ENCODE assay signal across 2 cellular contexts in the genomic region with DNA sequence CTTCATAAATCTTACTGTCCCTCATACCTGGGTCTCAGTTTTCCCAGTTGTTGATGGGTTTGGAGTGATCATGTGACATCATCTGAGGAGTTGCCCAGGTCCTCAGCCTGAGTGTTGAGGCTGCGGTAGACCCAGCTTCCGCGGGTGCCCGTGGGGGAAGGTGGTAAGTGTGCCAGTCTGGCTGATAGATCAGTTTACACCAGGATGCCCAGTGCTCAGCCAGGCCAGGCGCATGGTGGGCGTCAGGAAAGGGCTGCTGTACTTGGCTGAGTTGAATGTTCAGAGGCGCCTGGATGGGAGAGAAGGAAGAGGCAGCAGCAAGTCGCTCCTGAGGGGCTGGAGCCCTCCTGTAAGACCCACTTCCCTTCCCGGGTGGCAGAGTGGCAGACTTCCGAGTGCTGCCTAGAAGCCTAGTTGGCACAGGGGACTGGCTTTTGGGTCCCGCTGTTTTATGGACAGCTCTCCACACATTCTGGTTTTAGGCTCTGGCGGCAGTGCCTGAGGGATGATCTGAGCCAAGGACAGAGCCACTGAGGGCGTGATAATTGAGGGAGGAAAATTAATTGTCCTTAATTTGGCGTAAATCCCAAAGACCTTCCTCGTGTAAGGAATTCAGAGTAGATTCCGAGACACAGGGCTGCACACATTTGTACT.
TF ChIP-seq lines count a peak whose summit lies in the region.

No MANE protein-coding gene starts in this region.

TF ChIP-seq in GM23338, 12 proteins besides CTCF, POLR2A, EP300 and RAD21 (continues in another document):
- TF ChIP-seq CREB1 (CRISPR knock-in tag; IDR thresholded peaks at IDR 0.05; ENCODE audit: low read depth) (no peak), NANOG (IDR thresholded peaks at IDR 0.05; ENCODE audit: borderline replicate concordance) (no peak), STAT1 (IDR thresholded peaks at IDR 0.05; ENCODE audit: unreplicated experiment) (no peak), JUNB (IDR thresholded peaks at IDR 0.05; ENCODE audit: unreplicated experiment) (no peak), POLR2AphosphoS5 (IDR thresholded peaks at IDR 0.05; ENCODE audit: low read depth) (no peak), ZNF331 (CRISPR knock-in tag; IDR thresholded peaks at IDR 0.05; ENCODE audit: low read depth) (no peak), EZH2 (IDR thresholded peaks at IDR 0.05; ENCODE audit: low read depth, unreplicated experiment) (no peak)
- TF ChIP-seq, protein P1, sequence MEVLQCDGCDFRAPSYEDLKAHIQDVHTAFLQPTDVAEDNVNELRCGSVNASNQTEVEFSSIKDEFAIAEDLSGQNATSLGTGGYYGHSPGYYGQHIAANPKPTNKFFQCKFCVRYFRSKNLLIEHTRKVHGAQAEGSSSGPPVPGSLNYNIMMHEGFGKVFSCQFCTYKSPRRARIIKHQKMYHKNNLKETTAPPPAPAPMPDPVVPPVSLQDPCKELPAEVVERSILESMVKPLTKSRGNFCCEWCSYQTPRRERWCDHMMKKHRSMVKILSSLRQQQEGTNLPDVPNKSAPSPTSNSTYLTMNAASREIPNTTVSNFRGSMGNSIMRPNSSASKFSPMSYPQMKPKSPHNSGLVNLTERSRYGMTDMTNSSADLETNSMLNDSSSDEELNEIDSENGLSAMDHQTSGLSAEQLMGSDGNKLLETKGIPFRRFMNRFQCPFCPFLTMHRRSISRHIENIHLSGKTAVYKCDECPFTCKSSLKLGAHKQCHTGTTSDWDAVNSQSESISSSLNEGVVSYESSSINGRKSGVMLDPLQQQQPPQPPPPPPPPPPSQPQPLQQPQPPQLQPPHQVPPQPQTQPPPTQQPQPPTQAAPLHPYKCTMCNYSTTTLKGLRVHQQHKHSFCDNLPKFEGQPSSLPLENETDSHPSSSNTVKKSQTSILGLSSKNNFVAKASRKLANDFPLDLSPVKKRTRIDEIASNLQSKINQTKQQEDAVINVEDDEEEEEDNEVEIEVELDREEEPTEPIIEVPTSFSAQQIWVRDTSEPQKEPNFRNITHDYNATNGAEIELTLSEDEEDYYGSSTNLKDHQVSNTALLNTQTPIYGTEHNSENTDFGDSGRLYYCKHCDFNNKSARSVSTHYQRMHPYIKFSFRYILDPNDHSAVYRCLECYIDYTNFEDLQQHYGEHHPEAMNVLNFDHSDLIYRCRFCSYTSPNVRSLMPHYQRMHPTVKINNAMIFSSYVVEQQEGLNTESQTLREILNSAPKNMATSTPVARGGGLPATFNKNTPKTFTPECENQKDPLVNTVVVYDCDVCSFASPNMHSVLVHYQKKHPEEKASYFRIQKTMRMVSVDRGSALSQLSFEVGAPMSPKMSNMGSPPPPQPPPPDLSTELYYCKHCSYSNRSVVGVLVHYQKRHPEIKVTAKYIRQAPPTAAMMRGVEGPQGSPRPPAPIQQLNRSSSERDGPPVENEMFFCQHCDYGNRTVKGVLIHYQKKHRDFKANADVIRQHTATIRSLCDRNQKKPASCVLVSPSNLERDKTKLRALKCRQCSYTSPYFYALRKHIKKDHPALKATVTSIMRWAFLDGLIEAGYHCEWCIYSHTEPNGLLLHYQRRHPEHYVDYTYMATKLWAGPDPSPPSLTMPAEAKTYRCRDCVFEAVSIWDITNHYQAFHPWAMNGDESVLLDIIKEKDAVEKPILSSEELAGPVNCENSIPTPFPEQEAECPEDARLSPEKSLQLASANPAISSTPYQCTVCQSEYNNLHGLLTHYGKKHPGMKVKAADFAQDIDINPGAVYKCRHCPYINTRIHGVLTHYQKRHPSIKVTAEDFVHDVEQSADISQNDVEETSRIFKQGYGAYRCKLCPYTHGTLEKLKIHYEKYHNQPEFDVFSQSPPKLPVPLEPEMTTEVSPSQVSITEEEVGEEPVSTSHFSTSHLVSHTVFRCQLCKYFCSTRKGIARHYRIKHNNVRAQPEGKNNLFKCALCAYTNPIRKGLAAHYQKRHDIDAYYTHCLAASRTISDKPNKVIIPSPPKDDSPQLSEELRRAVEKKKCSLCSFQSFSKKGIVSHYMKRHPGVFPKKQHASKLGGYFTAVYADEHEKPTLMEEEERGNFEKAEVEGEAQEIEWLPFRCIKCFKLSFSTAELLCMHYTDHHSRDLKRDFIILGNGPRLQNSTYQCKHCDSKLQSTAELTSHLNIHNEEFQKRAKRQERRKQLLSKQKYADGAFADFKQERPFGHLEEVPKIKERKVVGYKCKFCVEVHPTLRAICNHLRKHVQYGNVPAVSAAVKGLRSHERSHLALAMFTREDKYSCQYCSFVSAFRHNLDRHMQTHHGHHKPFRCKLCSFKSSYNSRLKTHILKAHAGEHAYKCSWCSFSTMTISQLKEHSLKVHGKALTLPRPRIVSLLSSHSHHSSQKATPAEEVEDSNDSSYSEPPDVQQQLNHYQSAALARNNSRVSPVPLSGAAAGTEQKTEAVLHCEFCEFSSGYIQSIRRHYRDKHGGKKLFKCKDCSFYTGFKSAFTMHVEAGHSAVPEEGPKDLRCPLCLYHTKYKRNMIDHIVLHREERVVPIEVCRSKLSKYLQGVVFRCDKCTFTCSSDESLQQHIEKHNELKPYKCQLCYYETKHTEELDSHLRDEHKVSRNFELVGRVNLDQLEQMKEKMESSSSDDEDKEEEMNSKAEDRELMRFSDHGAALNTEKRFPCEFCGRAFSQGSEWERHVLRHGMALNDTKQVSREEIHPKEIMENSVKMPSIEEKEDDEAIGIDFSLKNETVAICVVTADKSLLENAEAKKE (CRISPR knock-in tag; IDR thresholded peaks at IDR 0.05), result no peak
- TF ChIP-seq, protein P2, sequence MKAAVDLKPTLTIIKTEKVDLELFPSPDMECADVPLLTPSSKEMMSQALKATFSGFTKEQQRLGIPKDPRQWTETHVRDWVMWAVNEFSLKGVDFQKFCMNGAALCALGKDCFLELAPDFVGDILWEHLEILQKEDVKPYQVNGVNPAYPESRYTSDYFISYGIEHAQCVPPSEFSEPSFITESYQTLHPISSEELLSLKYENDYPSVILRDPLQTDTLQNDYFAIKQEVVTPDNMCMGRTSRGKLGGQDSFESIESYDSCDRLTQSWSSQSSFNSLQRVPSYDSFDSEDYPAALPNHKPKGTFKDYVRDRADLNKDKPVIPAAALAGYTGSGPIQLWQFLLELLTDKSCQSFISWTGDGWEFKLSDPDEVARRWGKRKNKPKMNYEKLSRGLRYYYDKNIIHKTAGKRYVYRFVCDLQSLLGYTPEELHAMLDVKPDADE (IDR thresholded peaks at IDR 0.05), result no peak

TF ChIP-seq in K562, 482 proteins besides CTCF, POLR2A, EP300 and RAD21:
- TF ChIP-seq TFE3 (CRISPR knock-in tag; IDR thresholded peaks at IDR 0.05) (peak; percentile 85), TAF7 (tag; IDR thresholded peaks at IDR 0.05) (no peak)
